ENCODE assay signal across 17 cellular contexts in the genomic region with DNA sequence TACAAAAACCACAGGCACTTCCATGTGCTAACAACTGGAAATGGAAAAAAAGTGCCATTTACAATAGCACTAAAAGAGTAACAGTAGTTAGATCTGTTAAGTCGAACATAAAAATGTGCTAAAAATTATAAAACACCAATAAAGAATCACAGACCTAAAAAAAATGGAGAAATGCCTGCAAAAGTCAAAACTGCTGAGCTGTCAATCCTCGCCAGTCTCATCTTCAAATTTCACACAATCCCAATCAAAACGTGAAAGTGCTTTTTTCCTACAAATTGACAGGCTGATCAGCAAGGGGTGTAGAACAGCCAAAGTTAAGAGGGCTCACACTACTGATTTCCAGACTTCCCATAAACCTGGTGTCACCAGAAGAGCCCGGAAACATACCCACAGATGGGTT. TPM values are rescaled to one million over a fixed set of nuclear protein-coding genes. Genes with fewer than 3 reads are reported as not detected.
A peak's percentile ranks its signal among the peaks of the same experiment; 100 is the strongest.
DNase-seq lines count a peak whose midpoint lies in the region; ATAC-seq, FAIRE-seq and TF ChIP-seq lines count a peak whose summit lies in the region.
"Had no signal": no experiment of that assay in that cellular context is flagged by ENCODE, and none has a peak within 500 bp of the region (broad histone marks: within the 10 kb centered on the region; RNA-seq: fewer than 3 reads in every experiment).

No MANE protein-coding gene starts in this region.

- H4K20me1 ChIP-seq in HepG2 (ENCODE audit: insufficient read depth, low read length) (peaks cover 25% of the 10 kb centered on the region; the same call in 1 of the 2 replicates), K562 (replicated peaks; ENCODE audit: control insufficient read depth, insufficient read depth, low read length) (no peaks in the 10 kb centered on the region), endothelial cell of umbilical vein (replicated peaks; ENCODE audit: control insufficient read depth, extremely low read depth, insufficient read depth, low read length) (no peaks in the 10 kb centered on the region)

- no peak overlapping the region for H3K9ac ChIP-seq in HepG2 (ENCODE audit: insufficient read depth, low read depth, low read length)
- no peak overlapping the region for H3K9ac ChIP-seq in K562 (ENCODE audit: insufficient read depth in 1 of 2, low read depth in 2 of 2, low read length in 2 of 2)
- no peak overlapping the region for H3K9ac ChIP-seq in endothelial cell of umbilical vein (replicated peaks; ENCODE audit: extremely low read depth, insufficient read depth, low read length)
- H3K9ac ChIP-seq: BLaER1 treated with 17β-estradiol and CSF1 and Interleukin-3, amounts not matched to agents 10 nM and 100 nM had no signal

- peaks cover 12% of the 10 kb centered on the region for H3K79me2 ChIP-seq in HepG2 (ENCODE audit: insufficient read depth, low read length)
- no peaks in the 10 kb centered on the region for H3K79me2 ChIP-seq in K562 (ENCODE audit: control insufficient read depth, insufficient read depth, low read length)
- H3K79me2 ChIP-seq in endothelial cell of umbilical vein (ENCODE audit: control insufficient read depth, insufficient read depth, low read length) = peaks cover 14% of the 10 kb centered on the region

- H3K4me1 ChIP-seq in HepG2 (ENCODE audit: insufficient read depth, low read length) (no peaks in the 10 kb centered on the region), right lobe of liver (no peaks in the 10 kb centered on the region), K562 (replicated peaks in 1 of 2; ENCODE audit: control insufficient read depth in 2 of 2, insufficient read depth in 2 of 2, low read length in 2 of 2) (no peaks in the 10 kb centered on the region), endothelial cell of umbilical vein (ENCODE audit: control insufficient read depth, extremely low read depth, insufficient read depth, low read length) (no peaks in the 10 kb centered on the region)
- H3K4me1 ChIP-seq: BLaER1 treated with 17β-estradiol and CSF1 and Interleukin-3, amounts not matched to agents 10 nM and 100 nM had no signal

- intact Hi-C loops in HepG2 (cut with micrococcal nuclease; ENCODE audit: unreplicated experiment) = no loop called here
- intact Hi-C loops in right lobe of liver (cut with DNase I) = no loop called here
- intact Hi-C loops in K562 (cut with micrococcal nuclease) = no loop called here
- intact Hi-C loops in endothelial cell of umbilical vein (cut with micrococcal nuclease) = no loop called here

- H3K9me3 ChIP-seq in HepG2 (ENCODE audit: low read length) (no peaks in the 10 kb centered on the region), right lobe of liver (no peaks in the 10 kb centered on the region), K562 (replicated peaks; ENCODE audit: control insufficient read depth, insufficient read depth, low read depth, low read length) (no peaks in the 10 kb centered on the region), endothelial cell of umbilical vein (replicated peaks; ENCODE audit: control insufficient read depth, insufficient read depth, low read length) (no peaks in the 10 kb centered on the region)
- H3K9me3 ChIP-seq: BLaER1 treated with 17β-estradiol and CSF1 and Interleukin-3, amounts not matched to agents 10 nM and 100 nM had no signal

- CTCF ChIA-PET in HepG2 (lab: Yijun Ruan, JAX; ENCODE audit: low intra/inter-chr PET ratio, low total read pairs) = no interaction called here
- CTCF ChIA-PET in K562 (lab: Yijun Ruan, JAX; ENCODE audit: low intra/inter-chr PET ratio) = no interaction called here
- CTCF ChIA-PET in endothelial cell of umbilical vein (lab: Charles Lee) = no interaction called here

- H3K27me3 ChIP-seq in HepG2 (ENCODE audit: control insufficient read depth in 1 of 2, insufficient read depth in 2 of 2, low read length in 2 of 2) = no peaks in the 10 kb centered on the region
- no peaks in the 10 kb centered on the region for H3K27me3 ChIP-seq in right lobe of liver
- H3K27me3 ChIP-seq in K562 (ENCODE audit: control insufficient read depth in 2 of 2, insufficient read depth in 2 of 2, low read length in 2 of 2) = no peaks in the 10 kb centered on the region
- no peaks in the 10 kb centered on the region for H3K27me3 ChIP-seq in endothelial cell of umbilical vein (ENCODE audit: control insufficient read depth in 2 of 2, insufficient read depth in 2 of 2, low read length in 2 of 2)
- H3K27me3 ChIP-seq: BLaER1 treated with 17β-estradiol and CSF1 and Interleukin-3, amounts not matched to agents 10 nM and 100 nM had no signal

- TF ChIP-seq EP300 in HepG2 (IDR thresholded peaks at IDR 0.05; ENCODE audit: low read depth in 2 of 2, low read length in 2 of 2) (no peak), HepG2 (CRISPR knock-in tag; IDR thresholded peaks at IDR 0.05; ENCODE audit: borderline replicate concordance) (no peak), K562 (IDR thresholded peaks at IDR 0.05; ENCODE audit: low read length) (no peak)

- dilution Hi-C loops in endothelial cell of umbilical vein (cut with MboI; ENCODE audit: extremely low pct_ligation_motif_present, low sequenced_read_pairs) = no loop called here

- in situ Hi-C loops in HepG2 (cut with HindIII; ENCODE audit: extremely low pct_ligation_motif_present, low pct_unique_long_range_greater_than_20kb) = no loop called here
- in situ Hi-C loops in K562 (cut with MboI) = no loop called here

- no TSS peak for BruUV-seq in HepG2 (replicated peaks; lab: Mats Ljungman, UMichigan)
- BruUV-seq in K562 (replicated peaks; lab: Mats Ljungman, UMichigan) = no TSS peak
- no TSS peak for BruUV-seq in endothelial cell of umbilical vein (replicated peaks; lab: Mats Ljungman, UMichigan)

- no peak for ATAC-seq in HepG2
- ATAC-seq in right lobe of liver = no peak
- ATAC-seq in K562 = no peak
- ATAC-seq: CD8-positive, alpha-beta T cell; GM23338; HCT116 had no signal

- no peak overlapping the region for H3K27ac ChIP-seq in HepG2 (ENCODE audit: extremely low read length, insufficient read depth, low read length)
- H3K27ac ChIP-seq in right lobe of liver = peak overlapping the region in 1 of 3 donors; percentile 5
- H3K27ac ChIP-seq in K562 (ENCODE audit: extremely low read depth, low read depth, low read length) = no peak overlapping the region
- no peak overlapping the region for H3K27ac ChIP-seq in endothelial cell of umbilical vein (ENCODE audit: insufficient read depth, low read depth, low read length)
- H3K27ac ChIP-seq: 22Rv1; BLaER1 treated with 17β-estradiol and CSF1 and Interleukin-3, amounts not matched to agents 10 nM and 100 nM had no signal

- H2AFZ ChIP-seq in HepG2 (ENCODE audit: low read length) = no peak overlapping the region
- H2AFZ ChIP-seq in K562 (ENCODE audit: low read depth, low read length) = no peak overlapping the region
- no peak overlapping the region for H2AFZ ChIP-seq in endothelial cell of umbilical vein (ENCODE audit: low read depth, low read length)
- H2AFZ ChIP-seq: GM23338 had no signal

- POLR2A ChIA-PET in HepG2 (lab: Yijun Ruan, JAX) = no interaction called here
- POLR2A ChIA-PET in K562 (lab: Yijun Ruan, JAX) = interaction anchor here (0.8 kb wide), 1 partner anchor 12 kb away, joined by 3 read pairs; no protein-coding TSS in a partner anchor
- POLR2A ChIA-PET in endothelial cell of umbilical vein (lab: Charles Lee) = no interaction called here

- TF ChIP-seq CTCF in HepG2 (CRISPR knock-in tag; IDR thresholded peaks at IDR 0.05) (no peak), right lobe of liver (IDR thresholded peaks at IDR 0.05) (no peak), K562 (IDR thresholded peaks at IDR 0.05 in 2 of 3, conservative IDR thresholded peaks at IDR 0.05 in 1 of 3; ENCODE audit: insufficient read depth in 2 of 3, low read depth in 1 of 3, low read length in 3 of 3) (no peak), endothelial cell of umbilical vein (IDR thresholded peaks at IDR 0.05; ENCODE audit: extremely low read depth in 1 of 2, insufficient read depth in 1 of 2, low read depth in 1 of 2, low read length in 2 of 2) (no peak)

- TF ChIP-seq RAD21 in HepG2 (CRISPR knock-in tag; IDR thresholded peaks at IDR 0.05) (no peak), K562 (CRISPR knock-in tag; conservative IDR thresholded peaks at IDR 0.05 in 1 of 2, IDR thresholded peaks at IDR 0.05 in 1 of 2) (no peak)

- TF ChIP-seq POLR2A in HepG2 (IDR thresholded peaks at IDR 0.05; ENCODE audit: insufficient read depth in 1 of 2, low read depth in 2 of 2, low read length in 2 of 2) (no peak), right lobe of liver (IDR thresholded peaks at IDR 0.05) (no peak), K562 (conservative IDR thresholded peaks at IDR 0.05) (no peak), endothelial cell of umbilical vein (IDR thresholded peaks at IDR 0.05; ENCODE audit: low read depth, low read length) (no peak)

- H3K9me1 ChIP-seq in K562 (ENCODE audit: control insufficient read depth, insufficient read depth, low read length) = no peaks in the 10 kb centered on the region
- H3K9me1 ChIP-seq in endothelial cell of umbilical vein (replicated peaks; ENCODE audit: control insufficient read depth, extremely low read depth, insufficient read depth, low read length) = no peaks in the 10 kb centered on the region

- peaks cover 72 to 97% of the 10 kb centered on the region in 2 experiments for H3K36me3 ChIP-seq in HepG2 (replicated peaks in 1 of 2; ENCODE audit: control insufficient read depth in 1 of 2, insufficient read depth in 2 of 2, low read length in 2 of 2)
- peaks cover 27 to 100% (median 68%) of the 10 kb centered on the region in 4 donors for H3K36me3 ChIP-seq in right lobe of liver
- peaks cover 91% of the 10 kb centered on the region; the same call in 2 of the 3 replicates for H3K36me3 ChIP-seq in K562 (ENCODE audit: control insufficient read depth, insufficient read depth, low read length)
- peaks cover 32 to 76% of the 10 kb centered on the region in 2 experiments for H3K36me3 ChIP-seq in endothelial cell of umbilical vein (ENCODE audit: control insufficient read depth in 2 of 2, extremely low read depth in 1 of 2, insufficient read depth in 2 of 2, low read length in 2 of 2)

- WGBS in HepG2 (ENCODE audit: low lambda C conversion rate) = 99% methylated on average over 4 of the region's 4 CpGs
- WGBS in right lobe of liver (ENCODE audit: insufficient coverage, low coverage, low lambda C conversion rate, missing lambda C conversion rate) = 73% methylated on average over 4 of the region's 4 CpGs
- WGBS in K562 (ENCODE audit: insufficient coverage, low coverage, missing lambda C conversion rate) = 88% methylated on average over 4 of the region's 4 CpGs

- no peak for FAIRE-seq in HepG2 (lab: Jason Lieb, UNC)
- FAIRE-seq in K562 (lab: Jason Lieb, UNC) = no peak
- peak; percentile 40 for FAIRE-seq in endothelial cell of umbilical vein (lab: Jason Lieb, UNC)

- no peak for DNase-seq in HepG2 (ENCODE audit: low spot score)
- DNase-seq in right lobe of liver = no peak
- DNase-seq in K562 (ENCODE audit: extremely low read depth in 1 of 4, low spot score in 3 of 4) = no peak
- no peak for DNase-seq in endothelial cell of umbilical vein (ENCODE audit: low read depth, low spot score)
- no peak for DNase-seq in germinal center (ENCODE audit: low spot score)
- DNase-seq in NCI-H226 = no peak
- DNase-seq in AG08396 (ENCODE audit: low spot score) = no peak
- DNase-seq: Calu3; CD8-positive, alpha-beta T cell; DMS79 treated with DMSO at 0.1 percent for 48 hours; GF-D8; H7; KBM-7 had no signal

- no peak overlapping the region for H3K4me2 ChIP-seq in HepG2 (ENCODE audit: low read depth, low read length)
- no peak overlapping the region for H3K4me2 ChIP-seq in K562 (ENCODE audit: insufficient read depth, low read length)
- H3K4me2 ChIP-seq in endothelial cell of umbilical vein (ENCODE audit: insufficient read depth, low read length) = no peak overlapping the region
- H3K4me2 ChIP-seq: BLaER1 treated with 17β-estradiol and CSF1 and Interleukin-3, amounts not matched to agents 10 nM and 100 nM; GM23338 had no signal

- H3K4me3 ChIP-seq in HepG2 (replicated peaks in 1 of 3; ENCODE audit: insufficient read depth in 1 of 3, low read depth in 2 of 3, low read length in 3 of 3) = no peak overlapping the region
- no peak overlapping the region for H3K4me3 ChIP-seq in right lobe of liver
- no peak overlapping the region for H3K4me3 ChIP-seq in K562
- no peak overlapping the region for H3K4me3 ChIP-seq in endothelial cell of umbilical vein (replicated peaks in 1 of 3; ENCODE audit: insufficient read depth in 1 of 3, low read depth in 1 of 3, low read length in 3 of 3)
- H3K4me3 ChIP-seq: BLaER1 treated with 17β-estradiol and CSF1 and Interleukin-3, amounts not matched to agents 10 nM and 100 nM; GM23338 had no signal

RNA-seq across cellular contexts. Expression of a gene that starts 53.2 kb away (rescaled TPM):
- total RNA-seq in HepG2 (2016; rRNA removed; fragmentation: Illumina TruSeq; extraction: Trizol) (3.7 and 4.9 TPM in 2 replicates), right lobe of liver (1 to 10 TPM in 3 of 6 experiments, under 1 TPM in 3; 0.61 to 2.4 (median 0.97) TPM), K562 (2014; rRNA removed) (1.3 and 1.7 TPM in 2 replicates), K562 (2014; rRNA removed; fragmentation: Illumina TruSeq; extraction: Trizol) (0.67 and 0.91 TPM in 2 replicates), K562 (2015; rRNA removed; fragmentation: Illumina TruSeq; extraction: Trizol) (1.1 TPM in 2 replicates), K562 (2021) (4.1 and 5.1 TPM in 2 replicates), endothelial cell of umbilical vein (2.5 and 2.8 TPM in 2 replicates)
- 1.7 and 1.9 TPM in 2 replicates for total RNA-seq in HepG2 (2016; cell fraction: cytosol; rRNA removed; fragmentation: Illumina TruSeq; extraction: Trizol; ENCODE audit: low read depth)
- 2.9 and 5.5 TPM in 2 replicates for total RNA-seq in HepG2 (2016; cell fraction: insoluble cytoplasmic fraction; rRNA removed; fragmentation: Illumina TruSeq; extraction: Trizol)
- 3.2 and 4.1 TPM in 2 replicates for total RNA-seq in HepG2 (2016; cell fraction: membrane; rRNA removed; fragmentation: Illumina TruSeq; extraction: Trizol)
- 4.7 and 5.1 TPM in 2 replicates for total RNA-seq in HepG2 (2016; cell fraction: nucleus; rRNA removed; fragmentation: Illumina TruSeq; extraction: Trizol)
- polyA plus RNA-seq in HepG2 (2011; rRNA removed) (4.1 and 4.9 TPM in 2 replicates), K562 (2011; rRNA removed) (0.59 and 0.81 TPM in 2 replicates), K562 (2014; fragmentation: Illumina TruSeq; extraction: Trizol) (1.9 and 3.2 TPM in 2 replicates), K562 (2014; fragmentation: Nextera tagmentation; extraction: Ambion mirVana) (under 1 TPM; 0.28 to 0.46 TPM), K562 (2014; rRNA removed) (1.9 and 2.9 TPM in 2 replicates), endothelial cell of umbilical vein (0.51 and 0.81 TPM in 2 replicates)
- 2.9 and 3.9 TPM in 2 replicates for polyA plus RNA-seq in HepG2 (2011; cell fraction: cytosol; rRNA removed)
- 29.8 and 33.6 TPM in 2 replicates for polyA plus RNA-seq in HepG2 (2011; cell fraction: nucleus; rRNA removed)
- polyA plus RNA-seq in HepG2 (2012) = 8.8 and 10.8 TPM in 2 replicates
- 3.3 and 3.8 TPM in 2 replicates for polyA plus RNA-seq in HepG2 (2016; cell fraction: cytosol; fragmentation: Illumina TruSeq; extraction: Trizol; ENCODE audit: low read depth)
- 7.5 and 11.5 TPM in 2 replicates for polyA plus RNA-seq in HepG2 (2016; cell fraction: insoluble cytoplasmic fraction; fragmentation: Illumina TruSeq; extraction: Trizol; ENCODE audit: low read depth)
- polyA plus RNA-seq in HepG2 (2016; cell fraction: membrane; fragmentation: Illumina TruSeq; extraction: Trizol; ENCODE audit: low read depth) = 7.5 and 8.6 TPM in 2 replicates
- polyA plus RNA-seq in HepG2 (2016; cell fraction: nucleus; fragmentation: Illumina TruSeq; extraction: Trizol; ENCODE audit: insufficient read depth, low read depth) = 14.9 and 15.8 TPM in 2 replicates
- 1.1 and 16.7 TPM in 2 replicates for polyA minus RNA-seq in HepG2 (2011; rRNA and poly(A)+ RNA removed; ENCODE audit: low replicate concordance)
- 5.1 and 8.4 TPM in 2 replicates for polyA minus RNA-seq in HepG2 (2011; cell fraction: cytosol; rRNA and poly(A)+ RNA removed)
- polyA minus RNA-seq in HepG2 (2011; cell fraction: nucleus; rRNA and poly(A)+ RNA removed) = 13.8 and 18.4 TPM in 2 replicates
- total RNA-seq in K562 (2011; cell fraction: chromatin; rRNA removed; ENCODE audit: low replicate concordance) = 12.7 and 25.7 TPM in 2 replicates
- total RNA-seq in K562 (2011; cell fraction: nucleolus; rRNA removed) = 12.8 and 13.2 TPM in 2 replicates
- 13.3 and 13.8 TPM in 2 replicates for total RNA-seq in K562 (2011; cell fraction: nucleoplasm; rRNA removed)
- polyA plus RNA-seq in K562 (2011; cell fraction: cytosol; rRNA removed) = 1.0 and 2.4 TPM in 2 replicates
- 2.5 and 4.8 TPM in 2 replicates for polyA plus RNA-seq in K562 (2011; cell fraction: nucleus; rRNA removed)
- polyA plus RNA-seq in K562 (2012) = 1.6 and 2.3 TPM in 2 replicates
- polyA minus RNA-seq in K562 (2011; rRNA and poly(A)+ RNA removed) = 0.75 and 1.7 TPM in 2 replicates
- 3.9 and 4.2 TPM in 2 replicates for polyA minus RNA-seq in K562 (2011; cell fraction: cytosol; rRNA and poly(A)+ RNA removed)
- polyA minus RNA-seq in K562 (2011; cell fraction: nucleus; rRNA and poly(A)+ RNA removed) = 2.3 and 3.2 TPM in 2 replicates
- 0.61 and 0.97 TPM in 2 replicates for polyA plus RNA-seq in endothelial cell of umbilical vein (2011; cell fraction: cytosol; rRNA removed)
- polyA plus RNA-seq in endothelial cell of umbilical vein (2011; cell fraction: nucleus; rRNA removed) = 1.9 and 2.1 TPM in 2 replicates
- 1.6 and 2.2 TPM in 2 replicates for polyA plus RNA-seq in endothelial cell of umbilical vein (2012)
- 0.56 and 1.7 TPM in 2 replicates for polyA minus RNA-seq in endothelial cell of umbilical vein
- polyA minus RNA-seq in endothelial cell of umbilical vein (2011; cell fraction: cytosol; rRNA and poly(A)+ RNA removed) = 1.5 TPM
- polyA minus RNA-seq in endothelial cell of umbilical vein (2011; cell fraction: nucleus; rRNA and poly(A)+ RNA removed) = 1.2 and 1.3 TPM in 2 replicates
